In genomic region chr18:48037481-48038271, GRCh38 we compare ENCODE assay signal across 10 cellular contexts.
DNase-seq lines count a peak whose midpoint lies in the region; ATAC-seq and TF ChIP-seq lines count a peak whose summit lies in the region.
"Had no signal": no experiment of that assay in that cellular context is flagged by ENCODE, and none has a peak within 500 bp of the region (broad histone marks: within the 10 kb centered on the region; RNA-seq: fewer than 3 reads in every experiment).

No MANE protein-coding gene starts in this region.

- H3K4me3 ChIP-seq in DND-41 (ENCODE audit: low read depth in 1 of 2, low read length in 2 of 2) (no peak overlapping the region), choroid plexus epithelial cell (ENCODE audit: low read depth, low read length) (no peak overlapping the region), mucosa of descending colon (no peak overlapping the region)
- H3K4me3 ChIP-seq: SJCRH30 had no signal

- no peak for ATAC-seq in DND-41 (ENCODE audit: insufficient read depth, low read depth)
- ATAC-seq in mucosa of descending colon = peak; percentile 49
- no peak for ATAC-seq in effector memory CD8-positive, alpha-beta T cell (replicated peaks)
- no peak for ATAC-seq in GM18858 (IDR thresholded peaks at IDR 0.05; ENCODE audit: unreplicated experiment)
- ATAC-seq in HG02840 (IDR thresholded peaks at IDR 0.05; ENCODE audit: low FRiP score, unreplicated experiment) = no peak

- DNase-seq in DND-41 = no peak
- peak; percentile 40 for DNase-seq in NCI-H2196 treated with DMSO at 0.1 percent for 48 hours (lab: John Stamatoyannopoulos, UW; ENCODE audit: unreplicated experiment)
- peak; percentile 20 for DNase-seq in choroid plexus epithelial cell (ENCODE audit: low read depth)
- peak in 1 of 3 donors; percentile 34 for DNase-seq in mucosa of descending colon
- no peak for DNase-seq in DMS114 treated with DMSO at 0.1 percent for 48 hours (lab: John Stamatoyannopoulos, UW; ENCODE audit: unreplicated experiment)
- no peak for DNase-seq in effector memory CD8-positive, alpha-beta T cell

- no peak overlapping the region for H3K9ac ChIP-seq in DND-41 (ENCODE audit: low read depth, low read length)

- peak; percentile 27 for TF ChIP-seq CTCF in DND-41 (IDR thresholded peaks at IDR 0.05; ENCODE audit: borderline replicate concordance, extremely low read depth, low read length, poor library complexity, severe bottlenecking)
- peak; percentile 34 for TF ChIP-seq CTCF in choroid plexus epithelial cell (conservative IDR thresholded peaks at IDR 0.05; ENCODE audit: low read depth, low read length)
- no peak for TF ChIP-seq CTCF in mucosa of descending colon (IDR thresholded peaks at IDR 0.05)

- no peak overlapping the region for H3K4me3 Mint-ChIP-seq in effector memory CD8-positive, alpha-beta T cell
- H3K4me3 Mint-ChIP-seq: activated naive CD4-positive, alpha-beta T cell treated with anti-CD3 and anti-CD28 coated beads, Interleukin-2, amount 50 U/mL, for 24 hours had no signal

- no peaks in the 10 kb centered on the region for H3K9me3 ChIP-seq in DND-41 (ENCODE audit: insufficient read depth, low read length, severe bottlenecking)
- H3K9me3 ChIP-seq in mucosa of descending colon = no peaks in the 10 kb centered on the region
- H3K9me3 ChIP-seq: SJCRH30 had no signal

- H3K4me1 Mint-ChIP-seq in effector memory CD8-positive, alpha-beta T cell (ENCODE audit: low read depth in 2 of 2) = no peaks in the 10 kb centered on the region
- H3K4me1 Mint-ChIP-seq: activated naive CD4-positive, alpha-beta T cell treated with anti-CD3 and anti-CD28 coated beads, Interleukin-2, amount 50 U/mL, for 24 hours had no signal

- no peaks in the 10 kb centered on the region for H3K36me3 Mint-ChIP-seq in effector memory CD8-positive, alpha-beta T cell (ENCODE audit: insufficient read depth)
- H3K36me3 Mint-ChIP-seq: activated naive CD4-positive, alpha-beta T cell treated with anti-CD3 and anti-CD28 coated beads, Interleukin-2, amount 50 U/mL, for 24 hours had no signal

- no peaks in the 10 kb centered on the region; the same call in 1 of the 2 replicates for H4K20me1 ChIP-seq in DND-41 (ENCODE audit: insufficient read depth, low read length)

- no peaks in the 10 kb centered on the region for H3K79me2 ChIP-seq in DND-41 (ENCODE audit: insufficient read depth, low read length)

- no peak overlapping the region for H3K4me2 ChIP-seq in DND-41 (ENCODE audit: insufficient read depth, low read length)

- intact Hi-C loops in mucosa of descending colon (cut with DNase I, micrococcal nuclease) = no loop called here

- no peak overlapping the region for H3K27ac Mint-ChIP-seq in effector memory CD8-positive, alpha-beta T cell
- H3K27ac Mint-ChIP-seq: activated naive CD4-positive, alpha-beta T cell treated with anti-CD3 and anti-CD28 coated beads, Interleukin-2, amount 50 U/mL, for 24 hours had no signal

- no peaks in the 10 kb centered on the region for H3K9me3 Mint-ChIP-seq in effector memory CD8-positive, alpha-beta T cell

- no peaks in the 10 kb centered on the region for H3K27me3 ChIP-seq in DND-41 (ENCODE audit: insufficient read depth, low read length, poor library complexity)
- H3K27me3 ChIP-seq: SJCRH30 had no signal

- H3K27ac ChIP-seq in DND-41 (ENCODE audit: low read length) = no peak overlapping the region
- H3K27ac ChIP-seq: SJCRH30 had no signal

- no peaks in the 10 kb centered on the region for H3K4me1 ChIP-seq in DND-41 (ENCODE audit: insufficient read depth, low read length)
- H3K4me1 ChIP-seq in mucosa of descending colon (ENCODE audit: low read depth) = no peaks in the 10 kb centered on the region
- H3K4me1 ChIP-seq: SJCRH30 had no signal

- H2AFZ ChIP-seq in DND-41 (ENCODE audit: low read depth, low read length) = no peak overlapping the region

- peaks cover 18 to 62% of the 10 kb centered on the region in 2 donors for H3K27me3 Mint-ChIP-seq in effector memory CD8-positive, alpha-beta T cell

- H3K36me3 ChIP-seq in DND-41 (ENCODE audit: insufficient read depth, low read length) = no peaks in the 10 kb centered on the region
- H3K36me3 ChIP-seq in mucosa of descending colon (ENCODE audit: low read depth) = no peaks in the 10 kb centered on the region
- H3K36me3 ChIP-seq: SJCRH30 had no signal

Comparison
In these comparisons a context has a peak if more than half of its experiments do, and no peak if none do; other contexts are left out.
1. DNase-seq: peak in NCI-H2196 treated with DMSO at 0.1 percent for 48 hours (single experiment) and choroid plexus epithelial cell (single experiment); none in DND-41 (single experiment), DMS114 treated with DMSO at 0.1 percent for 48 hours (single experiment) and effector memory CD8-positive, alpha-beta T cell (0 of 3).